Comparison of ENCODE assay signal across 10 cellular contexts in genomic region chr6:46735720-46736031, GRCh38. TPM values are rescaled to one million over a fixed set of nuclear protein-coding genes. Genes with fewer than 3 reads are reported as not detected.
DNase-seq lines count a peak whose midpoint lies in the region; FAIRE-seq and TF ChIP-seq lines count a peak whose summit lies in the region.
"Had no signal": no experiment of that assay in that cellular context is flagged by ENCODE, and none has a peak within 500 bp of the region (broad histone marks: within the 10 kb centered on the region; RNA-seq: fewer than 3 reads in every experiment).

No MANE protein-coding gene starts in this region.

- DNase-seq in brain microvascular endothelial cell (no peak), keratinocyte (ENCODE audit: low read depth, low spot score) (no peak), sigmoid colon (no peak), NCI-H187 treated with DMSO at 0.1 percent for 48 hours (lab: John Stamatoyannopoulos, UW) (no peak), NCI-H446 treated with DMSO at 0.1 percent for 48 hours (lab: John Stamatoyannopoulos, UW) (no peak), NCI-H2081 treated with DMSO at 0.1 percent for 48 hours (lab: John Stamatoyannopoulos, UW) (no peak)
- no peak for DNase-seq in activated CD8-positive, alpha-beta memory T cell treated with anti-CD3 and anti-CD28 coated beads for 24 hours

- 10 to 28% methylated on average over 8 of the region's 8 CpGs for WGBS in sigmoid colon, 2 donors

- TF ChIP-seq POLR2A in sigmoid colon (IDR thresholded peaks at IDR 0.05): no peak

- H2AFZ ChIP-seq in keratinocyte (ENCODE audit: control insufficient read depth, low read length): peak overlapping the region; percentile 74

- dilution Hi-C loops in keratinocyte (cut with MboI; ENCODE audit: extremely low pct_ligation_motif_present, low sequenced_read_pairs): no loop called here

- no peaks in the 10 kb centered on the region for H4K20me1 ChIP-seq in keratinocyte (ENCODE audit: control insufficient read depth, extremely low read depth, insufficient read depth, low read length)

- H3K9ac ChIP-seq in ES-I3 (ENCODE audit: low read depth, low read length) (peak overlapping the region; percentile 72), keratinocyte (ENCODE audit: control insufficient read depth, extremely low read depth, insufficient read depth, low read length) (peak overlapping the region; percentile 69)

- no peaks in the 10 kb centered on the region for H3K9me1 ChIP-seq in keratinocyte (ENCODE audit: control insufficient read depth, extremely low read depth, insufficient read depth, low read length)

- no peak for TF ChIP-seq EP300 in sigmoid colon (IDR thresholded peaks at IDR 0.05)

- H3K36me3 ChIP-seq in ES-I3 (ENCODE audit: insufficient read depth, low read length) (no peaks in the 10 kb centered on the region), brain microvascular endothelial cell (replicated peaks) (no peaks in the 10 kb centered on the region), keratinocyte (ENCODE audit: control insufficient read depth in 2 of 2, extremely low read depth in 1 of 2, insufficient read depth in 2 of 2, low read length in 2 of 2) (no peaks in the 10 kb centered on the region), sigmoid colon (no peaks in the 10 kb centered on the region)

- peak overlapping the region; percentile 51 for H3K4me3 ChIP-seq in brain microvascular endothelial cell (ENCODE audit: low read depth, low read length)
- peak overlapping the region; percentile 54 to 80 (median 77) for H3K4me3 ChIP-seq in keratinocyte (ENCODE audit: control insufficient read depth in 2 of 3, extremely low read depth in 1 of 3, insufficient read depth in 2 of 3, low read depth in 1 of 3, low read length in 3 of 3)
- peak overlapping the region in 3 of 4 donors; percentile 48 to 60 (median 60) for H3K4me3 ChIP-seq in sigmoid colon

- intact Hi-C loops in sigmoid colon (cut with DNase I): no loop called here

- H3K4me2 ChIP-seq in keratinocyte (ENCODE audit: control insufficient read depth, extremely low read depth, insufficient read depth, low read depth, low read length): peak overlapping the region; percentile 94

- in situ Hi-C loops in brain microvascular endothelial cell (cut with HindIII; ENCODE audit: low pct_ligation_motif_present, low sequenced_read_pairs): no loop called here

- H3K27me3 ChIP-seq in brain microvascular endothelial cell (replicated peaks) (peaks cover 29% of the 10 kb centered on the region), keratinocyte (ENCODE audit: control insufficient read depth, extremely low read depth, insufficient read depth, low read length) (no peaks in the 10 kb centered on the region), sigmoid colon (peaks cover 0 to 39% (median 12%) of the 10 kb centered on the region in 3 donors)

- no peaks in the 10 kb centered on the region for H3K79me2 ChIP-seq in keratinocyte (ENCODE audit: control insufficient read depth, insufficient read depth, low read length)

- H3K9me3 ChIP-seq in ES-I3 (ENCODE audit: control insufficient read depth, insufficient read depth, low read length) (no peaks in the 10 kb centered on the region), keratinocyte (ENCODE audit: control insufficient read depth, low read depth, low read length) (no peaks in the 10 kb centered on the region), sigmoid colon (no peaks in the 10 kb centered on the region)

- peaks cover 7% of the 10 kb centered on the region for H3K4me1 ChIP-seq in ES-I3 (ENCODE audit: insufficient read depth, low read length)
- peaks cover 23% of the 10 kb centered on the region for H3K4me1 ChIP-seq in keratinocyte (ENCODE audit: control insufficient read depth, extremely low read depth, insufficient read depth, low read length)
- peaks cover 0 to 14% (median 11%) of the 10 kb centered on the region in 4 donors for H3K4me1 ChIP-seq in sigmoid colon

- peak; percentile 89 for FAIRE-seq in keratinocyte (lab: Jason Lieb, UNC)

- H3K27ac ChIP-seq in brain microvascular endothelial cell: no peak overlapping the region
- H3K27ac ChIP-seq in keratinocyte (ENCODE audit: control insufficient read depth, insufficient read depth, low read length): no peak overlapping the region
- no peak overlapping the region for H3K27ac ChIP-seq in sigmoid colon

- TF ChIP-seq CTCF in brain microvascular endothelial cell (IDR thresholded peaks at IDR 0.05; ENCODE audit: low read depth, low read length, missing control alignments) (no peak), keratinocyte (optimal IDR thresholded peaks at IDR 0.05 in 1 of 3, IDR thresholded peaks at IDR 0.05 in 1 of 3, conservative IDR thresholded peaks at IDR 0.05 in 1 of 3; ENCODE audit: extremely low read depth in 1 of 3, insufficient read depth in 2 of 3, low read length in 3 of 3) (no peak), sigmoid colon (IDR thresholded peaks at IDR 0.05) (no peak)

RNA-seq across cellular contexts. Expression of gene PLA2G7, which starts 0.5 kb away (rescaled TPM):
- 2.3 to 5.7 TPM (median 4.8 TPM) in 3 replicates for polyA plus RNA-seq in keratinocyte
- 0.92 TPM for polyA plus RNA-seq in keratinocyte (2011; ENCODE audit: low read depth)
- 3.2 and 5.3 TPM in 2 replicates for polyA plus RNA-seq in keratinocyte (2011; cell fraction: cytosol; rRNA removed)
- 2.4 and 3.6 TPM in 2 replicates for polyA plus RNA-seq in keratinocyte (2011; cell fraction: nucleus; rRNA removed)
- 0.76 and 7.0 TPM in 2 replicates for polyA plus RNA-seq in keratinocyte (2012; ENCODE audit: low replicate concordance)
- 1.4 to 3.3 TPM (median 1.9 TPM) in 3 replicates for polyA minus RNA-seq in keratinocyte
- polyA minus RNA-seq in keratinocyte (2011; cell fraction: cytosol; rRNA and poly(A)+ RNA removed): 3.1 TPM
- 1.2 and 3.1 TPM in 2 replicates for polyA minus RNA-seq in keratinocyte (2011; cell fraction: nucleus; rRNA and poly(A)+ RNA removed)
- total RNA-seq in sigmoid colon: 1 to 10 TPM in 1 of 4 donors, under 1 TPM in 1, not detected in 2; 0.49 to 1.1 TPM
- 10 to 100 TPM in 1 of 3 donors, 1 to 10 TPM in 2; 6.6 to 43.0 (median 8.7) TPM for polyA plus RNA-seq in sigmoid colon
- total RNA-seq: fibroblast of villous mesenchyme had no signal
- polyA plus RNA-seq: BJ had no signal

RNA-seq across cellular contexts. Expression of gene ANKRD66, which starts 11.1 kb away (rescaled TPM):
- not detected in 3 replicates for polyA plus RNA-seq in keratinocyte
- polyA plus RNA-seq in keratinocyte (2011; ENCODE audit: low read depth): not detected
- polyA plus RNA-seq in keratinocyte (2011; cell fraction: cytosol; rRNA removed): not detected in 2 replicates
- polyA plus RNA-seq in keratinocyte (2011; cell fraction: nucleus; rRNA removed): not detected in 2 replicates
- polyA plus RNA-seq in keratinocyte (2012; ENCODE audit: low replicate concordance): not detected in 2 replicates
- 0.10 TPM in 1 of 3 replicates, not detected in the others for polyA minus RNA-seq in keratinocyte
- polyA minus RNA-seq in keratinocyte (2011; cell fraction: cytosol; rRNA and poly(A)+ RNA removed): not detected
- polyA minus RNA-seq in keratinocyte (2011; cell fraction: nucleus; rRNA and poly(A)+ RNA removed): not detected in 2 replicates
- not detected for total RNA-seq in sigmoid colon
- not detected for polyA plus RNA-seq in sigmoid colon
- total RNA-seq: fibroblast of villous mesenchyme had no signal
- polyA plus RNA-seq: BJ had no signal

RNA-seq across cellular contexts. Expression of gene TDRD6, which starts 48.0 kb away (rescaled TPM):
- polyA plus RNA-seq in keratinocyte: 0.01 to 0.25 TPM (median 0.23 TPM) in 3 replicates
- polyA plus RNA-seq in keratinocyte (2011; ENCODE audit: low read depth): 2.6 TPM
- polyA plus RNA-seq in keratinocyte (2011; cell fraction: cytosol; rRNA removed): 0.01 and 0.02 TPM in 2 replicates
- polyA plus RNA-seq in keratinocyte (2011; cell fraction: nucleus; rRNA removed): 0.75 and 1.1 TPM in 2 replicates
- 0.22 and 0.32 TPM in 2 replicates for polyA plus RNA-seq in keratinocyte (2012; ENCODE audit: low replicate concordance)
- polyA minus RNA-seq in keratinocyte: 0.16 TPM in 2 of 3 replicates, not detected in the other
- polyA minus RNA-seq in keratinocyte (2011; cell fraction: cytosol; rRNA and poly(A)+ RNA removed): not detected
- 0.62 and 0.63 TPM in 2 replicates for polyA minus RNA-seq in keratinocyte (2011; cell fraction: nucleus; rRNA and poly(A)+ RNA removed)
- total RNA-seq in sigmoid colon: 1 to 10 TPM in 2 of 4 donors, under 1 TPM in 2; 0.49 to 1.9 (median 1.4) TPM
- polyA plus RNA-seq in sigmoid colon: under 1 TPM in 2 of 3 donors, not detected in 1; under 0.01 to 0.10 TPM
- polyA plus RNA-seq: BJ had no signal

RNA-seq across cellular contexts. Expression of gene MEP1A, which starts 57.5 kb away (rescaled TPM):
- polyA plus RNA-seq in keratinocyte (0.05 to 0.07 TPM (median 0.06 TPM) in 3 replicates), sigmoid colon (10 to 100 TPM; 39.1 to 45.6 (median 43.0) TPM)
- polyA plus RNA-seq in keratinocyte (2011; ENCODE audit: low read depth): not detected
- polyA plus RNA-seq in keratinocyte (2011; cell fraction: cytosol; rRNA removed): 0.04 and 0.09 TPM in 2 replicates
- polyA plus RNA-seq in keratinocyte (2011; cell fraction: nucleus; rRNA removed): 0.04 and 0.08 TPM in 2 replicates
- 0.05 TPM in 1 of 2 replicates, not detected in the other for polyA plus RNA-seq in keratinocyte (2012; ENCODE audit: low replicate concordance)
- 0.13 TPM in 1 of 3 replicates, not detected in the others for polyA minus RNA-seq in keratinocyte
- polyA minus RNA-seq in keratinocyte (2011; cell fraction: cytosol; rRNA and poly(A)+ RNA removed): not detected
- not detected in 2 replicates for polyA minus RNA-seq in keratinocyte (2011; cell fraction: nucleus; rRNA and poly(A)+ RNA removed)
- total RNA-seq in sigmoid colon: under 1 TPM in 1 of 4 donors, not detected in 3; 0.36 TPM
- total RNA-seq: fibroblast of villous mesenchyme had no signal
- polyA plus RNA-seq: BJ had no signal
